8 cellular contexts compared by ENCODE assay signal in the genomic region with DNA sequence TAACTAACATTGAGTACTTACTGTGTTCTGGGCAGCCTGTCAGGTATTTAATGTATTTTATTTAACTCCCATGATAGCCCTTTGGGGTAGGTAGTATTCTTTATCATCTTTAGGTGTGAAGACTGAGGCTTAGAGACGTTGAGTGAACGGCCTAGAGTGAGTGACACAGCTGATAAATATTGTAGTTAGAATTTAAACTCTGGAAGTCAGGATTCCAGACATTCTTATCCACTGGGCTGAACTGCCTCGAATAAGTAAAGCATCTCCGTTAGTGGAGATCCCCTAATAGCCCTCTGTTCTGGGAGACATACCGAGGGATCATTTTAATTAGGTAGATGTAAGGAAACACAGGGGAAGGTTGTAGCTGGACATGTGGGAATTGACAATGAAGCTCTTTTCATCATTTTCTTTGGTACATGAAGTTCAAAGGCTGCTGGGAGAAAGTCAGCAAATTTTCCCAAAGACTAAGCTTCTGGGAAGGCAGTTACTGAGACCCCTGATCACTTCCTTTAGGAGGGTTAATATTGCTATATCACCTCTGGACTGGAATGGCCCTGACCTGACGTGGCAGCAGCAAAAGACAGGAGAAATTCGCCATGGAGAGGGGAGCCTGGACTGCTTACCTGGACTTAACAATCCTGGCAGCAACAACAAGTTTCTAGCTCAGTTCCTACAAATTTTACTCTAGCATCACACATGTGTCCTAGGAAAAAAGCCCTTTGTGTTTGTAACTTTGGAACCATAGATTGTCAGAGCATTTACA. TPM values are rescaled to one million over a fixed set of nuclear protein-coding genes. Genes with fewer than 3 reads are reported as not detected.
DNase-seq lines count a peak whose midpoint lies in the region; ATAC-seq, FAIRE-seq and TF ChIP-seq lines count a peak whose summit lies in the region.

No MANE protein-coding gene starts in this region.

- ATAC-seq in HG03354 (IDR thresholded peaks at IDR 0.05; ENCODE audit: poor library complexity, severe bottlenecking, unreplicated experiment) (no peak), GM18909 (IDR thresholded peaks at IDR 0.05; ENCODE audit: poor library complexity, unreplicated experiment) (no peak)

- H3K4me2 ChIP-seq in OCI-LY3 (ENCODE audit: low read length) (peak overlapping the region; percentile 82), fibroblast of lung (ENCODE audit: extremely low read depth, insufficient read depth, low read length) (peak overlapping the region; percentile 85)

- no peaks in the 10 kb centered on the region for H3K9me3 ChIP-seq in OCI-LY3 (ENCODE audit: insufficient read depth, low read length)
- H3K9me3 ChIP-seq in fibroblast of lung (ENCODE audit: control insufficient read depth, insufficient read depth, low read depth, low read length): no peaks in the 10 kb centered on the region

- in situ Hi-C loops in G401 (cut with HindIII; ENCODE audit: low sequenced_read_pairs): loop anchor here (25.0 kb wide), 1 partner anchor 149 kb away; no protein-coding TSS in a partner anchor

- TF ChIP-seq POLR2A in erythroblast (IDR thresholded peaks at IDR 0.05; ENCODE audit: low read length): no peak

- H3K4me1 ChIP-seq in OCI-LY3 (ENCODE audit: low read length) (peaks cover 15% of the 10 kb centered on the region), fibroblast of lung (ENCODE audit: control insufficient read depth, extremely low read depth, insufficient read depth, low read length) (no peaks in the 10 kb centered on the region)

- peaks cover 10% of the 10 kb centered on the region for H3K27me3 Mint-ChIP-seq in progenitor cell of endocrine pancreas

- H3K36me3 ChIP-seq in OCI-LY3 (replicated peaks; ENCODE audit: low read depth, low read length) (no peaks in the 10 kb centered on the region), fibroblast of lung (ENCODE audit: control insufficient read depth, insufficient read depth, low read length) (no peaks in the 10 kb centered on the region)

- no peak for TF ChIP-seq CTCF in OCI-LY3 (IDR thresholded peaks at IDR 0.05; ENCODE audit: low read depth, low read length)
- TF ChIP-seq CTCF in fibroblast of lung (conservative IDR thresholded peaks at IDR 0.05 in 1 of 2, IDR thresholded peaks at IDR 0.05 in 1 of 2; ENCODE audit: low read depth in 1 of 2, low read length in 2 of 2): no peak
- no peak for TF ChIP-seq CTCF in progenitor cell of endocrine pancreas (IDR thresholded peaks at IDR 0.05; ENCODE audit: unreplicated experiment)

- H3K27me3 ChIP-seq in OCI-LY3 (ENCODE audit: low read depth, low read length) (no peaks in the 10 kb centered on the region), fibroblast of lung (ENCODE audit: control insufficient read depth, insufficient read depth, low read length) (no peaks in the 10 kb centered on the region)

- peak; percentile 41 for DNase-seq in G401 (ENCODE audit: low spot score)
- peak in 1 of 2 donors; percentile 41 for DNase-seq in fibroblast of lung (ENCODE audit: low read depth in 2 of 2)
- no peak for DNase-seq in progenitor cell of endocrine pancreas (ENCODE audit: low spot score, unreplicated experiment)
- DNase-seq in erythroblast (lab: John Stamatoyannopoulos, UW): no peak
- no peak for DNase-seq in frontal cortex (ENCODE audit: low spot score in 2 of 2)

- H3K27ac Mint-ChIP-seq in progenitor cell of endocrine pancreas: no peak overlapping the region

- no peaks in the 10 kb centered on the region for H3K36me3 Mint-ChIP-seq in progenitor cell of endocrine pancreas (ENCODE audit: insufficient read depth)

- H3K9me3 Mint-ChIP-seq in progenitor cell of endocrine pancreas (ENCODE audit: low read depth): no peaks in the 10 kb centered on the region

- H3K9ac ChIP-seq in OCI-LY3 (ENCODE audit: low read length) (peak overlapping the region; percentile 30), fibroblast of lung (ENCODE audit: insufficient read depth, low read length) (no peak overlapping the region)

- H3K4me3 ChIP-seq in OCI-LY3 (ENCODE audit: low read length) (peak overlapping the region; percentile 76), fibroblast of lung (replicated peaks in 1 of 4; ENCODE audit: control extremely low read depth in 1 of 4, insufficient read depth in 1 of 4, low read depth in 3 of 4, low read length in 4 of 4) (peak overlapping the region in 2 of 4 experiments; percentile 38)

- H3K4me1 Mint-ChIP-seq in progenitor cell of endocrine pancreas (ENCODE audit: low read depth): no peaks in the 10 kb centered on the region

- H3K79me2 ChIP-seq in OCI-LY3 (ENCODE audit: low read length) (no peaks in the 10 kb centered on the region), fibroblast of lung (ENCODE audit: control insufficient read depth, insufficient read depth, low read length) (no peaks in the 10 kb centered on the region)

- FAIRE-seq in frontal cortex (lab: Jason Lieb, UNC): no peak

- peak overlapping the region; percentile 68 for H3K4me3 Mint-ChIP-seq in progenitor cell of endocrine pancreas (ENCODE audit: low read depth)

- H4K20me1 ChIP-seq in OCI-LY3 (ENCODE audit: insufficient read depth, low read length): no peaks in the 10 kb centered on the region
- no peaks in the 10 kb centered on the region for H4K20me1 ChIP-seq in fibroblast of lung (ENCODE audit: control insufficient read depth, extremely low read depth, insufficient read depth, low read length)

- peak overlapping the region; percentile 79 for H2AFZ ChIP-seq in OCI-LY3 (ENCODE audit: low read depth, low read length)
- peak overlapping the region; percentile 77 for H2AFZ ChIP-seq in fibroblast of lung (ENCODE audit: low read length)

- H3K27ac ChIP-seq in OCI-LY3 (ENCODE audit: low read length) (no peak overlapping the region), fibroblast of lung (ENCODE audit: insufficient read depth, low read length) (no peak overlapping the region)

RNA-seq across cellular contexts. Expression of a gene that starts 11.7 kb away (rescaled TPM):
- 54.3 and 85.6 TPM in 2 replicates for total RNA-seq in G401 (2014; rRNA removed; shearing (Covaris generic))
- 76.5 and 99.4 TPM in 2 replicates for total RNA-seq in fibroblast of lung
- polyA plus RNA-seq in fibroblast of lung: 121 and 146 TPM in 2 replicates
- 81.3 and 115 TPM in 2 replicates for polyA plus RNA-seq in fibroblast of lung (2012)
- polyA minus RNA-seq in fibroblast of lung (ENCODE audit: low replicate concordance): 61.1 and 63.4 TPM in 2 replicates
- 113 and 133 TPM in 2 replicates for total RNA-seq in progenitor cell of endocrine pancreas
- 55.0 TPM for total RNA-seq in frontal cortex
